In genomic region chr11:64846998-64847666, GRCh38 we compare ENCODE assay signal across 8 cellular contexts. TPM values are rescaled to one million over a fixed set of nuclear protein-coding genes. Genes with fewer than 3 reads are reported as not detected.
DNase-seq lines count a peak whose midpoint lies in the region; ATAC-seq and TF ChIP-seq lines count a peak whose summit lies in the region.

No MANE protein-coding gene starts in this region.

- DNase-seq in SIG-M5 treated with dmso at 0.1 percent for 504 hours (lab: John Stamatoyannopoulos, UW; ENCODE audit: unreplicated experiment): peak; percentile 84
- no peak for DNase-seq in SIG-M5 (lab: John Stamatoyannopoulos, UW)
- peak; percentile 86 to 94 for DNase-seq in NCI-H2081 (lab: John Stamatoyannopoulos, UW)
- peak; percentile 98 for DNase-seq in T-helper 9 cell
- peak in 55 of 56 donors; percentile 13 to 90 (median 76) for DNase-seq in amygdala (lab: John Stamatoyannopoulos, UW)
- DNase-seq in right cardiac atrium: peak; percentile 93 to 97 (median 95)
- DNase-seq in retinal pigment epithelial cell (ENCODE audit: low read depth): no peak

- TF ChIP-seq CTCF in retinal pigment epithelial cell (conservative IDR thresholded peaks at IDR 0.05; ENCODE audit: low read depth, low read length): peak; percentile 86

- H3K4me3 ChIP-seq in right cardiac atrium (ENCODE audit: low read length) (no peak overlapping the region), retinal pigment epithelial cell (ENCODE audit: low read length) (no peak overlapping the region)

- no peaks in the 10 kb centered on the region for H3K27me3 ChIP-seq in right cardiac atrium (ENCODE audit: control insufficient read depth, insufficient read depth)

- ATAC-seq in right cardiac atrium (peak; percentile 86 to 88), GM21723 (IDR thresholded peaks at IDR 0.05; ENCODE audit: unreplicated experiment) (no peak)

- 24% methylated on average over 13 of the region's 13 CpGs for WGBS in right cardiac atrium

- intact Hi-C loops in right cardiac atrium (cut with DNase I): loop anchor here in 3 of 4 donors (2.0 to 10.0 kb wide), 3 partner anchors 45 to 268 kb away; partner anchors contain the start of genes TM7SF2 (in 1 of the 3) and ZNHIT2 (in 1 of the 3)

- H3K27ac ChIP-seq in right cardiac atrium (ENCODE audit: low read length): no peak overlapping the region

- no peaks in the 10 kb centered on the region for H3K9me3 ChIP-seq in right cardiac atrium (ENCODE audit: control insufficient read depth, low read length)

- peaks cover 11% of the 10 kb centered on the region for H3K4me1 ChIP-seq in right cardiac atrium (ENCODE audit: control insufficient read depth, insufficient read depth, low read length)

RNA-seq across cellular contexts. Expression of gene CDC42BPG, which starts 2.7 kb away (rescaled TPM):
- total RNA-seq in right cardiac atrium: 1 to 10 TPM in 1 of 4 donors, under 1 TPM in 3; 0.39 to 2.3 (median 0.78) TPM
- polyA plus RNA-seq in right cardiac atrium: 0.36 TPM

RNA-seq across cellular contexts. Expression of gene EHD1, which starts 31.3 kb away (rescaled TPM):
- 10 to 100 TPM; 23.4 to 35.3 (median 31.4) TPM for total RNA-seq in right cardiac atrium
- polyA plus RNA-seq in right cardiac atrium: 20.8 TPM

RNA-seq across cellular contexts. Expression of gene MEN1, which starts 36.8 kb away (rescaled TPM):
- total RNA-seq in right cardiac atrium: 10 to 100 TPM in 2 of 4 donors, 1 to 10 TPM in 2; 9.6 to 11.7 (median 10.1) TPM
- polyA plus RNA-seq in right cardiac atrium: 10.1 TPM

RNA-seq across cellular contexts. Expression of gene MAP4K2, which starts 44.1 kb away (rescaled TPM):
- 10 to 100 TPM in 3 of 4 donors, 1 to 10 TPM in 1; 8.7 to 11.7 (median 11.0) TPM for total RNA-seq in right cardiac atrium
- polyA plus RNA-seq in right cardiac atrium: 11.0 TPM

Comparison
In these comparisons a context has a peak if more than half of its experiments do, and no peak if none do; other contexts are left out.
1. DNase-seq: peak in SIG-M5 treated with dmso at 0.1 percent for 504 hours (single experiment), NCI-H2081 (2 of 2), T-helper 9 cell (single experiment), amygdala (55 of 56) and right cardiac atrium (3 of 3); none in SIG-M5 (single experiment) and retinal pigment epithelial cell (single experiment).